1 cellular context compared by ENCODE assay signal in the genomic region with DNA sequence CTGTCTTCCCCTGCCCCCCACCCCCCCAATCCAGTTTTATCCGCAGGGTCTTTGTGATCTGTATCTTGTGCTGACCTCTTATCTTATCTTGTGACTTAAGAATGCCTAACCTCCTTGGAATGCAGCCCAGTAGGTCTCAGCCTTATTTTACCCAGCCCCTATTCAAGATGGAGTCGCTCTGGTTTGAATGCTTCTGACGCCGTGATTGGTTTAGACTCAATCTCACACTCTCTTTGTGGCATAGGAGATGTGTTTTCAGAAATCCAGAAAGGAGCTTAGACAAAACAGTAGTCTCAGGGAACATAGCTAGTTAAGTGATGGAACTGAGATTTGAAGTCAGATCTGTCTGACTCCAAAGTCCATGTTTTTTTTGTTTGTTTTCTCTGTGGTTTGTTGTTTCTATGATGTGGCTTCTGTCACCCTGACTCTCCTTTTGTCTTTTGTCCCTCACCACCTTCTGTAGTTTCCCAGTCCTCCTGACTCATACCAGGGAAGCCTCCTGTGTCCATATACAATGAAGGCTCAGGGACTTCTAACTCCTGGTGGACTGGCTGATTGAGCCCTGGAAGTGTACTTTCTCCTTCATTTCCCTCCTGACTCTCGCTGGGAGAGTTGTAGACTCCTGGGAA.
TF ChIP-seq lines count a peak whose summit lies in the region.

No MANE protein-coding gene starts in this region.

TF ChIP-seq in HepG2, 621 proteins besides CTCF, POLR2A, EP300 and RAD21 (continued from another document and continues in another):
- TF ChIP-seq, protein P1, sequence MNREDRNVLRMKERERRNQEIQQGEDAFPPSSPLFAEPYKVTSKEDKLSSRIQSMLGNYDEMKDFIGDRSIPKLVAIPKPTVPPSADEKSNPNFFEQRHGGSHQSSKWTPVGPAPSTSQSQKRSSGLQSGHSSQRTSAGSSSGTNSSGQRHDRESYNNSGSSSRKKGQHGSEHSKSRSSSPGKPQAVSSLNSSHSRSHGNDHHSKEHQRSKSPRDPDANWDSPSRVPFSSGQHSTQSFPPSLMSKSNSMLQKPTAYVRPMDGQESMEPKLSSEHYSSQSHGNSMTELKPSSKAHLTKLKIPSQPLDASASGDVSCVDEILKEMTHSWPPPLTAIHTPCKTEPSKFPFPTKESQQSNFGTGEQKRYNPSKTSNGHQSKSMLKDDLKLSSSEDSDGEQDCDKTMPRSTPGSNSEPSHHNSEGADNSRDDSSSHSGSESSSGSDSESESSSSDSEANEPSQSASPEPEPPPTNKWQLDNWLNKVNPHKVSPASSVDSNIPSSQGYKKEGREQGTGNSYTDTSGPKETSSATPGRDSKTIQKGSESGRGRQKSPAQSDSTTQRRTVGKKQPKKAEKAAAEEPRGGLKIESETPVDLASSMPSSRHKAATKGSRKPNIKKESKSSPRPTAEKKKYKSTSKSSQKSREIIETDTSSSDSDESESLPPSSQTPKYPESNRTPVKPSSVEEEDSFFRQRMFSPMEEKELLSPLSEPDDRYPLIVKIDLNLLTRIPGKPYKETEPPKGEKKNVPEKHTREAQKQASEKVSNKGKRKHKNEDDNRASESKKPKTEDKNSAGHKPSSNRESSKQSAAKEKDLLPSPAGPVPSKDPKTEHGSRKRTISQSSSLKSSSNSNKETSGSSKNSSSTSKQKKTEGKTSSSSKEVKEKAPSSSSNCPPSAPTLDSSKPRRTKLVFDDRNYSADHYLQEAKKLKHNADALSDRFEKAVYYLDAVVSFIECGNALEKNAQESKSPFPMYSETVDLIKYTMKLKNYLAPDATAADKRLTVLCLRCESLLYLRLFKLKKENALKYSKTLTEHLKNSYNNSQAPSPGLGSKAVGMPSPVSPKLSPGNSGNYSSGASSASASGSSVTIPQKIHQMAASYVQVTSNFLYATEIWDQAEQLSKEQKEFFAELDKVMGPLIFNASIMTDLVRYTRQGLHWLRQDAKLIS (CRISPR knock-in tag; IDR thresholded peaks at IDR 0.05) = no peak
- TF ChIP-seq HDAC6 (IDR thresholded peaks at IDR 0.05; ENCODE audit: low read depth, low read length) (no peak), ZNF850 (CRISPR knock-in tag; conservative IDR thresholded peaks at IDR 0.05) (no peak), NFIB (CRISPR knock-in tag; IDR thresholded peaks at IDR 0.05; ENCODE audit: borderline replicate concordance) (no peak), CBX5 (CRISPR knock-in tag; IDR thresholded peaks at IDR 0.05; ENCODE audit: borderline replicate concordance) (0 out of 2 replicates have a peak, but pooled peaks have one; percentile 18), ZNF563 (CRISPR knock-in tag; IDR thresholded peaks at IDR 0.05) (no peak), ARID2 (CRISPR knock-in tag; IDR thresholded peaks at IDR 0.05; ENCODE audit: borderline replicate concordance) (no peak), ZFP36L1 (CRISPR knock-in tag; IDR thresholded peaks at IDR 0.05) (no peak), NR2C2 (CRISPR knock-in tag; IDR thresholded peaks at IDR 0.05; ENCODE audit: borderline replicate concordance) (no peak), SAFB2 (CRISPR knock-in tag; IDR thresholded peaks at IDR 0.05; ENCODE audit: borderline replicate concordance, low read depth) (no peak), RAD51 (IDR thresholded peaks at IDR 0.05; ENCODE audit: borderline replicate concordance) (no peak), PCBP1 (IDR thresholded peaks at IDR 0.05; ENCODE audit: borderline replicate concordance, low read depth, low read length) (no peak), FOXA1 (IDR thresholded peaks at IDR 0.05) (0 out of 2 replicates have a peak, but pooled peaks have one; percentile 26), FOXA1 (CRISPR knock-in tag; IDR thresholded peaks at IDR 0.05) (no peak), HDAC1 (CRISPR knock-in tag; IDR thresholded peaks at IDR 0.05) (peak; percentile 22; the same call in 1 of the 2 replicates), SP5 (CRISPR knock-in tag; IDR thresholded peaks at IDR 0.05; ENCODE audit: borderline replicate concordance, low read depth) (no peak), MZF1 (CRISPR knock-in tag; IDR thresholded peaks at IDR 0.05; ENCODE audit: borderline replicate concordance) (no peak), ZNF124 (CRISPR knock-in tag; IDR thresholded peaks at IDR 0.05) (no peak), ZNF382 (CRISPR knock-in tag; IDR thresholded peaks at IDR 0.05; ENCODE audit: borderline replicate concordance) (no peak), SOX13 (IDR thresholded peaks at IDR 0.05) (no peak), SOX13 (CRISPR knock-in tag; conservative IDR thresholded peaks at IDR 0.05 in 1 of 2, IDR thresholded peaks at IDR 0.05 in 1 of 2) (peak in 1 of 2 experiments; percentile 65; a peak in 2 of 4 replicates), FOXP1 (IDR thresholded peaks at IDR 0.05) (peak; percentile 90), FOXP1 (CRISPR knock-in tag; IDR thresholded peaks at IDR 0.05) (peak; percentile 76), NR3C1 (CRISPR knock-in tag; IDR thresholded peaks at IDR 0.05) (no peak), ZNF619 (CRISPR knock-in tag; IDR thresholded peaks at IDR 0.05) (no peak), CREB1 (IDR thresholded peaks at IDR 0.05) (peak; percentile 23; the same call in 1 of the 2 replicates), CREB1 (CRISPR knock-in tag; IDR thresholded peaks at IDR 0.05) (peak; percentile 69), HDAC2 (CRISPR knock-in tag; IDR thresholded peaks at IDR 0.05) (0 out of 2 replicates have a peak, but pooled peaks have one; percentile 47), ZNF224 (CRISPR knock-in tag; IDR thresholded peaks at IDR 0.05) (no peak), MEIS2 (CRISPR knock-in tag; IDR thresholded peaks at IDR 0.05) (no peak), SOX5 (CRISPR knock-in tag; IDR thresholded peaks at IDR 0.05; ENCODE audit: borderline replicate concordance) (peak; percentile 82), ZNF256 (CRISPR knock-in tag; conservative IDR thresholded peaks at IDR 0.05) (no peak), ZNF790 (CRISPR knock-in tag; IDR thresholded peaks at IDR 0.05; ENCODE audit: borderline replicate concordance) (no peak), NFYB (CRISPR knock-in tag; IDR thresholded peaks at IDR 0.05) (no peak), HMG20A (CRISPR knock-in tag; IDR thresholded peaks at IDR 0.05; ENCODE audit: borderline replicate concordance) (peak; percentile 58; the same call in 1 of the 2 replicates), TBX2 (CRISPR knock-in tag; IDR thresholded peaks at IDR 0.05; ENCODE audit: borderline replicate concordance) (0 out of 2 replicates have a peak, but pooled peaks have one; percentile 26), ZNF569 (CRISPR knock-in tag; IDR thresholded peaks at IDR 0.05; ENCODE audit: borderline replicate concordance) (no peak), IRF2 (CRISPR knock-in tag; IDR thresholded peaks at IDR 0.05) (peak; percentile 23; the same call in 1 of the 2 replicates), FOSL2 (CRISPR knock-in tag; IDR thresholded peaks at IDR 0.05) (peak; percentile 88)
- TF ChIP-seq, protein P2, sequence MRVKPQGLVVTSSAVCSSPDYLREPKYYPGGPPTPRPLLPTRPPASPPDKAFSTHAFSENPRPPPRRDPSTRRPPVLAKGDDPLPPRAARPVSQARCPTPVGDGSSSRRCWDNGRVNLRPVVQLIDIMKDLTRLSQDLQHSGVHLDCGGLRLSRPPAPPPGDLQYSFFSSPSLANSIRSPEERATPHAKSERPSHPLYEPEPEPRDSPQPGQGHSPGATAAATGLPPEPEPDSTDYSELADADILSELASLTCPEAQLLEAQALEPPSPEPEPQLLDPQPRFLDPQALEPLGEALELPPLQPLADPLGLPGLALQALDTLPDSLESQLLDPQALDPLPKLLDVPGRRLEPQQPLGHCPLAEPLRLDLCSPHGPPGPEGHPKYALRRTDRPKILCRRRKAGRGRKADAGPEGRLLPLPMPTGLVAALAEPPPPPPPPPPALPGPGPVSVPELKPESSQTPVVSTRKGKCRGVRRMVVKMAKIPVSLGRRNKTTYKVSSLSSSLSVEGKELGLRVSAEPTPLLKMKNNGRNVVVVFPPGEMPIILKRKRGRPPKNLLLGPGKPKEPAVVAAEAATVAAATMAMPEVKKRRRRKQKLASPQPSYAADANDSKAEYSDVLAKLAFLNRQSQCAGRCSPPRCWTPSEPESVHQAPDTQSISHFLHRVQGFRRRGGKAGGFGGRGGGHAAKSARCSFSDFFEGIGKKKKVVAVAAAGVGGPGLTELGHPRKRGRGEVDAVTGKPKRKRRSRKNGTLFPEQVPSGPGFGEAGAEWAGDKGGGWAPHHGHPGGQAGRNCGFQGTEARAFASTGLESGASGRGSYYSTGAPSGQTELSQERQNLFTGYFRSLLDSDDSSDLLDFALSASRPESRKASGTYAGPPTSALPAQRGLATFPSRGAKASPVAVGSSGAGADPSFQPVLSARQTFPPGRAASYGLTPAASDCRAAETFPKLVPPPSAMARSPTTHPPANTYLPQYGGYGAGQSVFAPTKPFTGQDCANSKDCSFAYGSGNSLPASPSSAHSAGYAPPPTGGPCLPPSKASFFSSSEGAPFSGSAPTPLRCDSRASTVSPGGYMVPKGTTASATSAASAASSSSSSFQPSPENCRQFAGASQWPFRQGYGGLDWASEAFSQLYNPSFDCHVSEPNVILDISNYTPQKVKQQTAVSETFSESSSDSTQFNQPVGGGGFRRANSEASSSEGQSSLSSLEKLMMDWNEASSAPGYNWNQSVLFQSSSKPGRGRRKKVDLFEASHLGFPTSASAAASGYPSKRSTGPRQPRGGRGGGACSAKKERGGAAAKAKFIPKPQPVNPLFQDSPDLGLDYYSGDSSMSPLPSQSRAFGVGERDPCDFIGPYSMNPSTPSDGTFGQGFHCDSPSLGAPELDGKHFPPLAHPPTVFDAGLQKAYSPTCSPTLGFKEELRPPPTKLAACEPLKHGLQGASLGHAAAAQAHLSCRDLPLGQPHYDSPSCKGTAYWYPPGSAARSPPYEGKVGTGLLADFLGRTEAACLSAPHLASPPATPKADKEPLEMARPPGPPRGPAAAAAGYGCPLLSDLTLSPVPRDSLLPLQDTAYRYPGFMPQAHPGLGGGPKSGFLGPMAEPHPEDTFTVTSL (CRISPR knock-in tag; IDR thresholded peaks at IDR 0.05; ENCODE audit: borderline replicate concordance) = peak; percentile 23; the same call in 1 of the 2 replicates
- TF ChIP-seq, protein P3, sequence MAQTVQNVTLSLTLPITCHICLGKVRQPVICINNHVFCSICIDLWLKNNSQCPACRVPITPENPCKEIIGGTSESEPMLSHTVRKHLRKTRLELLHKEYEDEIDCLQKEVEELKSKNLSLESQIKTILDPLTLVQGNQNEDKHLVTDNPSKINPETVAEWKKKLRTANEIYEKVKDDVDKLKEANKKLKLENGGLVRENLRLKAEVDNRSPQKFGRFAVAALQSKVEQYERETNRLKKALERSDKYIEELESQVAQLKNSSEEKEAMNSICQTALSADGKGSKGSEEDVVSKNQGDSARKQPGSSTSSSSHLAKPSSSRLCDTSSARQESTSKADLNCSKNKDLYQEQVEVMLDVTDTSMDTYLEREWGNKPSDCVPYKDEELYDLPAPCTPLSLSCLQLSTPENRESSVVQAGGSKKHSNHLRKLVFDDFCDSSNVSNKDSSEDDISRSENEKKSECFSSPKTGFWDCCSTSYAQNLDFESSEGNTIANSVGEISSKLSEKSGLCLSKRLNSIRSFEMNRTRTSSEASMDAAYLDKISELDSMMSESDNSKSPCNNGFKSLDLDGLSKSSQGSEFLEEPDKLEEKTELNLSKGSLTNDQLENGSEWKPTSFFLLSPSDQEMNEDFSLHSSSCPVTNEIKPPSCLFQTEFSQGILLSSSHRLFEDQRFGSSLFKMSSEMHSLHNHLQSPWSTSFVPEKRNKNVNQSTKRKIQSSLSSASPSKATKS (CRISPR knock-in tag; IDR thresholded peaks at IDR 0.05) = no peak
- TF ChIP-seq, protein P4, sequence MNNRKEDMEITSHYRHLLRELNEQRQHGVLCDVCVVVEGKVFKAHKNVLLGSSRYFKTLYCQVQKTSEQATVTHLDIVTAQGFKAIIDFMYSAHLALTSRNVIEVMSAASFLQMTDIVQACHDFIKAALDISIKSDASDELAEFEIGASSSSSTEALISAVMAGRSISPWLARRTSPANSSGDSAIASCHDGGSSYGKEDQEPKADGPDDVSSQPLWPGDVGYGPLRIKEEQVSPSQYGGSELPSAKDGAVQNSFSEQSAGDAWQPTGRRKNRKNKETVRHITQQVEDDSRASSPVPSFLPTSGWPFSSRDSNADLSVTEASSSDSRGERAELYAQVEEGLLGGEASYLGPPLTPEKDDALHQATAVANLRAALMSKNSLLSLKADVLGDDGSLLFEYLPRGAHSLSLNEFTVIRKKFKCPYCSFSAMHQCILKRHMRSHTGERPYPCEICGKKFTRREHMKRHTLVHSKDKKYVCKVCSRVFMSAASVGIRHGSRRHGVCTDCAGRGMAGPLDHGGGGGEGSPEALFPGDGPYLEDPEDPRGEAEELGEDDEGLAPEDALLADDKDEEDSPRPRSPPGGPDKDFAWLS (CRISPR knock-in tag; IDR thresholded peaks at IDR 0.05; ENCODE audit: borderline replicate concordance) = no peak
- TF ChIP-seq, protein P5, sequence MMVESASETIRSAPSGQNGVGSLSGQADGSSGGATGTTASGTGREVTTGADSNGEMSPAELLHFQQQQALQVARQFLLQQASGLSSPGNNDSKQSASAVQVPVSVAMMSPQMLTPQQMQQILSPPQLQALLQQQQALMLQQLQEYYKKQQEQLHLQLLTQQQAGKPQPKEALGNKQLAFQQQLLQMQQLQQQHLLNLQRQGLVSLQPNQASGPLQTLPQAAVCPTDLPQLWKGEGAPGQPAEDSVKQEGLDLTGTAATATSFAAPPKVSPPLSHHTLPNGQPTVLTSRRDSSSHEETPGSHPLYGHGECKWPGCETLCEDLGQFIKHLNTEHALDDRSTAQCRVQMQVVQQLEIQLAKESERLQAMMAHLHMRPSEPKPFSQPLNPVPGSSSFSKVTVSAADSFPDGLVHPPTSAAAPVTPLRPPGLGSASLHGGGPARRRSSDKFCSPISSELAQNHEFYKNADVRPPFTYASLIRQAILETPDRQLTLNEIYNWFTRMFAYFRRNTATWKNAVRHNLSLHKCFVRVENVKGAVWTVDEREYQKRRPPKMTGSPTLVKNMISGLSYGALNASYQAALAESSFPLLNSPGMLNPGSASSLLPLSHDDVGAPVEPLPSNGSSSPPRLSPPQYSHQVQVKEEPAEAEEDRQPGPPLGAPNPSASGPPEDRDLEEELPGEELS (CRISPR knock-in tag; IDR thresholded peaks at IDR 0.05) = peak; percentile 50; the same call in 1 of the 2 replicates
- TF ChIP-seq, protein P6, sequence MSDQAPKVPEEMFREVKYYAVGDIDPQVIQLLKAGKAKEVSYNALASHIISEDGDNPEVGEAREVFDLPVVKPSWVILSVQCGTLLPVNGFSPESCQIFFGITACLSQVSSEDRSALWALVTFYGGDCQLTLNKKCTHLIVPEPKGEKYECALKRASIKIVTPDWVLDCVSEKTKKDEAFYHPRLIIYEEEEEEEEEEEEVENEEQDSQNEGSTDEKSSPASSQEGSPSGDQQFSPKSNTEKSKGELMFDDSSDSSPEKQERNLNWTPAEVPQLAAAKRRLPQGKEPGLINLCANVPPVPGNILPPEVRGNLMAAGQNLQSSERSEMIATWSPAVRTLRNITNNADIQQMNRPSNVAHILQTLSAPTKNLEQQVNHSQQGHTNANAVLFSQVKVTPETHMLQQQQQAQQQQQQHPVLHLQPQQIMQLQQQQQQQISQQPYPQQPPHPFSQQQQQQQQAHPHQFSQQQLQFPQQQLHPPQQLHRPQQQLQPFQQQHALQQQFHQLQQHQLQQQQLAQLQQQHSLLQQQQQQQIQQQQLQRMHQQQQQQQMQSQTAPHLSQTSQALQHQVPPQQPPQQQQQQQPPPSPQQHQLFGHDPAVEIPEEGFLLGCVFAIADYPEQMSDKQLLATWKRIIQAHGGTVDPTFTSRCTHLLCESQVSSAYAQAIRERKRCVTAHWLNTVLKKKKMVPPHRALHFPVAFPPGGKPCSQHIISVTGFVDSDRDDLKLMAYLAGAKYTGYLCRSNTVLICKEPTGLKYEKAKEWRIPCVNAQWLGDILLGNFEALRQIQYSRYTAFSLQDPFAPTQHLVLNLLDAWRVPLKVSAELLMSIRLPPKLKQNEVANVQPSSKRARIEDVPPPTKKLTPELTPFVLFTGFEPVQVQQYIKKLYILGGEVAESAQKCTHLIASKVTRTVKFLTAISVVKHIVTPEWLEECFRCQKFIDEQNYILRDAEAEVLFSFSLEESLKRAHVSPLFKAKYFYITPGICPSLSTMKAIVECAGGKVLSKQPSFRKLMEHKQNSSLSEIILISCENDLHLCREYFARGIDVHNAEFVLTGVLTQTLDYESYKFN (CRISPR knock-in tag; conservative IDR thresholded peaks at IDR 0.05) = peak; percentile 41
